Comparison of ENCODE assay signal across 20 cellular contexts in genomic region chr4:18533262-18533775, GRCh38.
"Had no signal": no experiment of that assay in that cellular context is flagged by ENCODE, and none has a peak within 500 bp of the region (broad histone marks: within the 10 kb centered on the region; RNA-seq: fewer than 3 reads in every experiment).

No MANE protein-coding gene starts in this region.

- DNase-seq: colonic mucosa; cortex of kidney; dorsolateral prefrontal cortex; effector CD4-positive, alpha-beta T cell; effector memory CD4-positive, alpha-beta T cell; erythroblast; esophagus squamous epithelium; foreskin fibroblast; foreskin melanocyte; gastrocnemius medialis; glutamatergic neuron; head of caudate nucleus; heart right ventricle; hippocampal formation; left cardiac atrium; left lung; left ventricle myocardium superior; lower lobe of right lung; mesenchymal stem cell; mucosa of descending colon had no signal
